12 cellular contexts compared by ENCODE assay signal in the genomic region with DNA sequence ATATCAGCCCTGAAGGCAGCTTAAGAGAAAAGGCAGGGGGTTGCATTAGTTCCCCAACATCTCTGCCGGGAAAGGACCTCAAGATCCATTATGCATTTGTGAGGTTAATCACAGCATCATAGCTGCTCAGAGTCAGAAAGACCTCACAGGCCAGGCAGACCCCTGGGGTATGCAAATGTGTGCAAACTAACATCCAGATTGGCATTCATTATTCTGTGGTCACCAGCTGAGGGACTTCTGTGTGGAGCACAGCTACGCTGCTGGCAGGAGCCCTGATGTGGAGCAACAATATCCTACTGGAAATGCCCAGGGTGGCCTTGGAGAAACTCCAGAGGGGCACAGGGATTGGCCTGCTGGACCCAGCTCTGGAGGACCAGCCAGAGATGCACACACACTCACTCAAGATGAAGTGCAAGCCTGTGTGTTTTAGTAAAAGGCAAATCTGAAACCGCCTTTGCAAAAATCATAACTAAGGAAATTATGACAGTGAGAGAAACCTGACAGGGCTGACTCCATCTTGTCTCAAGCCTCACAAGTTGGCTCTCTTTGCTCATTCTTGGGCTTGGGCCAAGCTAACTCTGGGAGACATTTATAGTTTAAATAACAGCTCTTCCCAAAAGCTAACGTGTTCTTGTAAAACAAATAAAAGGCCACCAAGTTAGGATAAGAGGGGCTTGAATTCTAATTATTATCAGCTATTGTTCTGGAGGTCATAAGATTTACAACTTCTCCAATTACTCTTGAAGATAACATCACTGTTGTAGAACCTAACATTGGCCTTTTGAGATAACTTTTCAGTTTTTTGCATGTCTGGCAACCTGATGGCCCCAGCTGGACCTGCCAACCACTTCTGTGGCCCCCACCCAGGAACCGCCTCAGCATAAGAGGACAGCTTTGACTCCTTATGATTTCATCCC.
DNase-seq lines count a peak whose midpoint lies in the region; TF ChIP-seq lines count a peak whose summit lies in the region.
"Had no signal": no experiment of that assay in that cellular context is flagged by ENCODE, and none has a peak within 500 bp of the region (broad histone marks: within the 10 kb centered on the region; RNA-seq: fewer than 3 reads in every experiment).

No MANE protein-coding gene starts in this region.

- peaks cover 24 to 42% (median 29%) of the 10 kb centered on the region in 5 experiments for H3K9me3 Mint-ChIP-seq in brain

- intact Hi-C loops in prostate gland (cut with DNase I): no loop called here

- H3K36me3 Mint-ChIP-seq in brain: peaks cover 5% of the 10 kb centered on the region

- peak overlapping the region; percentile 98; the same call in 1 of the 2 replicates for H3K27ac ChIP-seq in MM.1S (ENCODE audit: low read length)
- H3K27ac ChIP-seq in prostate gland: peak overlapping the region in 1 of 2 donors; percentile 48
- H3K27ac ChIP-seq: SK-N-MC had no signal

- H3K27me3 Mint-ChIP-seq in brain: peaks cover 17% of the 10 kb centered on the region

- H3K9ac ChIP-seq in MM.1S (ENCODE audit: low read length): no peak overlapping the region

- 34% methylated on average over 5 of the region's 5 CpGs for WGBS in prostate gland

- H3K4me1 Mint-ChIP-seq in brain: peaks cover 55% of the 10 kb centered on the region

- no peaks in the 10 kb centered on the region for H4K20me1 ChIP-seq in MM.1S (ENCODE audit: insufficient read depth, low read length)

- H3K79me2 ChIP-seq in MM.1S (ENCODE audit: low read length): no peaks in the 10 kb centered on the region

- no peak for TF ChIP-seq POLR2A in prostate gland (IDR thresholded peaks at IDR 0.05)

- H3K4me3 ChIP-seq in MM.1S (ENCODE audit: low read length) (no peak overlapping the region), prostate gland (no peak overlapping the region)
- H3K4me3 ChIP-seq: SK-N-MC, upper lobe of left lung had no signal

- no peaks in the 10 kb centered on the region for H3K36me3 ChIP-seq in MM.1S (replicated peaks; ENCODE audit: insufficient read depth, low read length)
- H3K36me3 ChIP-seq in prostate gland: no peaks in the 10 kb centered on the region
- H3K36me3 ChIP-seq: upper lobe of left lung had no signal

- peaks cover 31% of the 10 kb centered on the region for H3F3A ChIP-seq in MM.1S (ENCODE audit: insufficient read depth, low read length)

- H3K27me3 ChIP-seq in MM.1S (replicated peaks; ENCODE audit: insufficient read depth, low read length) (no peaks in the 10 kb centered on the region), prostate gland (replicated peaks; ENCODE audit: insufficient read depth) (no peaks in the 10 kb centered on the region)
- H3K27me3 ChIP-seq: upper lobe of left lung had no signal

- peak overlapping the region in 4 of 5 experiments; percentile 51 to 89 (median 88) for H3K27ac Mint-ChIP-seq in brain

- peak overlapping the region in 2 of 5 experiments; percentile 19 to 59 for H3K4me3 Mint-ChIP-seq in brain

- no peak for TF ChIP-seq CTCF in MM.1S (IDR thresholded peaks at IDR 0.05; ENCODE audit: low read length)
- no peak for TF ChIP-seq CTCF in brain (conservative IDR thresholded peaks at IDR 0.05)
- no peak for TF ChIP-seq CTCF in prostate gland (IDR thresholded peaks at IDR 0.05)

- peaks cover 48% of the 10 kb centered on the region for H3K4me1 ChIP-seq in MM.1S (ENCODE audit: low read length)
- peaks cover 18% of the 10 kb centered on the region for H3K4me1 ChIP-seq in prostate gland (replicated peaks)

- DNase-seq in NCI-H146 (lab: John Stamatoyannopoulos, UW) (peak; percentile 10), NCI-H146 treated with DMSO at 0.1 percent for 48 hours (lab: John Stamatoyannopoulos, UW; ENCODE audit: unreplicated experiment) (no peak), MM.1S (no peak), prostate gland (ENCODE audit: low spot score) (peak; percentile 63), GF-D8 (lab: John Stamatoyannopoulos, UW) (no peak), anterior cingulate cortex (lab: John Stamatoyannopoulos, UW) (no peak), superior temporal gyrus (ENCODE audit: extremely low spot score) (no peak)
- DNase-seq: hippocampal formation, NCI-H748 treated with DMSO at 0.1 percent for 48 hours had no signal

- no peak overlapping the region for H3K4me2 ChIP-seq in MM.1S (ENCODE audit: low read depth, low read length)

- H3K9me2 ChIP-seq in MM.1S (replicated peaks; ENCODE audit: insufficient read depth, low read length): no peaks in the 10 kb centered on the region

- peak overlapping the region; percentile 77; the same call in 1 of the 2 replicates for H2AFZ ChIP-seq in MM.1S (ENCODE audit: low read length)

- H3K9me3 ChIP-seq in MM.1S (replicated peaks; ENCODE audit: insufficient read depth, low read length) (no peaks in the 10 kb centered on the region), prostate gland (no peaks in the 10 kb centered on the region)

Comparison
In these comparisons a context has a peak if more than half of its experiments do, and no peak if none do; other contexts are left out.
1. DNase-seq: peak in NCI-H146 (single experiment) and prostate gland (single experiment); none in NCI-H146 treated with DMSO at 0.1 percent for 48 hours (single experiment), MM.1S (single experiment), GF-D8 (single experiment), anterior cingulate cortex (0 of 58) and superior temporal gyrus (single experiment).